In genomic region chr5:172403822-172404221, GRCh38 we compare ENCODE assay signal across 18 cellular contexts. TPM values are rescaled to one million over a fixed set of nuclear protein-coding genes. Genes with fewer than 3 reads are reported as not detected.
DNase-seq lines count a peak whose midpoint lies in the region; ATAC-seq, FAIRE-seq and TF ChIP-seq lines count a peak whose summit lies in the region.
"Had no signal": no experiment of that assay in that cellular context is flagged by ENCODE, and none has a peak within 500 bp of the region (broad histone marks: within the 10 kb centered on the region; RNA-seq: fewer than 3 reads in every experiment).

No MANE protein-coding gene starts in this region.

- no peaks in the 10 kb centered on the region for H3K9me3 ChIP-seq in astrocyte (ENCODE audit: insufficient read depth, low read depth, low read length)
- H3K9me3 ChIP-seq in right cardiac atrium (ENCODE audit: control insufficient read depth, low read length), result no peaks in the 10 kb centered on the region
- H3K9me3 ChIP-seq in trophoblast cell (ENCODE audit: insufficient read depth, low read depth, low read length), result peaks cover 2% of the 10 kb centered on the region
- H3K9me3 ChIP-seq in T-helper 17 cell (ENCODE audit: control insufficient read depth, low read length, poor library complexity, severe bottlenecking), result no peaks in the 10 kb centered on the region
- no peaks in the 10 kb centered on the region for H3K9me3 ChIP-seq in SJCRH30 (replicated peaks)
- H3K9me3 ChIP-seq: spleen had no signal

- peaks cover 3% of the 10 kb centered on the region for H3K79me2 ChIP-seq in astrocyte (ENCODE audit: insufficient read depth, low read length)
- H3K79me2 ChIP-seq in trophoblast cell (ENCODE audit: control insufficient read depth, insufficient read depth, low read length, poor library complexity), result peaks cover 4% of the 10 kb centered on the region

- H2AK5ac ChIP-seq in trophoblast cell (ENCODE audit: low read length), result peak overlapping the region; percentile 48

- no peak overlapping the region for H2BK120ac ChIP-seq in trophoblast cell (ENCODE audit: insufficient read depth, low read length, poor library complexity)

- H3K9me3 Mint-ChIP-seq in astrocyte (ENCODE audit: unreplicated experiment) (no peaks in the 10 kb centered on the region), type B pancreatic cell (peaks cover under 1% of the 10 kb centered on the region)
- H3K9me3 Mint-ChIP-seq: HFFc6 had no signal

- no peak overlapping the region for H4K8ac ChIP-seq in trophoblast cell (ENCODE audit: low read depth, low read length)

- H3K4me2 ChIP-seq in astrocyte (ENCODE audit: low read length) (no peak overlapping the region), trophoblast cell (ENCODE audit: low read length) (no peak overlapping the region)

- no peak for TF ChIP-seq CTCF in astrocyte (IDR thresholded peaks at IDR 0.05; ENCODE audit: insufficient read depth, low read depth, low read length)
- TF ChIP-seq CTCF in type B pancreatic cell (conservative IDR thresholded peaks at IDR 0.05), result no peak

- FAIRE-seq in astrocyte (lab: Jason Lieb, UNC), result no peak
- no peak for FAIRE-seq in GM12891 (lab: Jason Lieb, UNC)
- FAIRE-seq: endothelial cell of umbilical vein, HTR-8/SVneo had no signal

- no peak overlapping the region for H2AFZ ChIP-seq in astrocyte (ENCODE audit: low read depth, low read length)
- H2AFZ ChIP-seq in trophoblast cell (ENCODE audit: insufficient read depth, low read length, poor library complexity), result no peak overlapping the region

- peaks cover 23% of the 10 kb centered on the region for H3K4me1 Mint-ChIP-seq in astrocyte (ENCODE audit: low read depth, unreplicated experiment)
- peaks cover 17% of the 10 kb centered on the region for H3K4me1 Mint-ChIP-seq in type B pancreatic cell (ENCODE audit: unreplicated experiment)
- H3K4me1 Mint-ChIP-seq in T-helper 17 cell, result no peaks in the 10 kb centered on the region

- peaks cover 5% of the 10 kb centered on the region for H3K79me1 ChIP-seq in trophoblast cell (ENCODE audit: low read length)

- TF ChIP-seq POLR2A in GM12891 (IDR thresholded peaks at IDR 0.05; ENCODE audit: low read depth, low read length), result no peak

- no peak overlapping the region for H2BK5ac ChIP-seq in trophoblast cell (ENCODE audit: low read depth, low read length, poor library complexity)

- H3K4me1 ChIP-seq in astrocyte (ENCODE audit: insufficient read depth, low read length) (peaks cover 34% of the 10 kb centered on the region), right cardiac atrium (ENCODE audit: control insufficient read depth, insufficient read depth, low read length) (peaks cover 11% of the 10 kb centered on the region), trophoblast cell (ENCODE audit: control insufficient read depth in 1 of 2, insufficient read depth in 2 of 2, low read length in 2 of 2) (peaks cover 12 to 20% of the 10 kb centered on the region in 2 experiments), SJCRH30 (peaks cover 18% of the 10 kb centered on the region)

- 55% methylated on average over 7 of the region's 7 CpGs for WGBS in right cardiac atrium
- no CpG with 5 or more reads among the region's 7 CpGs for WGBS in trophoblast cell (ENCODE audit: extremely low coverage, insufficient coverage, insufficient read length)

- ATAC-seq in right cardiac atrium (peak; percentile 47 to 81), T-helper 17 cell (no peak)
- ATAC-seq: left colon had no signal

- H3K27me3 ChIP-seq in astrocyte (ENCODE audit: insufficient read depth, low read length) (no peaks in the 10 kb centered on the region), right cardiac atrium (ENCODE audit: control insufficient read depth, insufficient read depth) (no peaks in the 10 kb centered on the region), trophoblast cell (ENCODE audit: insufficient read depth, low read length) (no peaks in the 10 kb centered on the region), SJCRH30 (no peaks in the 10 kb centered on the region)
- H3K27me3 ChIP-seq: cardiac muscle cell had no signal

- DNase-seq in astrocyte (ENCODE audit: low read depth) (no peak), right cardiac atrium (peak; percentile 57 to 82 (median 79)), trophoblast cell (no peak), type B pancreatic cell (ENCODE audit: extremely low spot score, unreplicated experiment) (no peak), T-helper 17 cell (no peak), SJCRH30 (no peak), GM12891 (ENCODE audit: insufficient read length, low spot score) (no peak)
- DNase-seq in central memory CD4-positive, alpha-beta T cell, result no peak
- DNase-seq: activated naive CD4-positive, alpha-beta T cell; DMS79 treated with DMSO at 0.1 percent for 48 hours; HFFc6; NCI-H2171; spleen; WERI-Rb-1 had no signal

- H4K12ac ChIP-seq in trophoblast cell (ENCODE audit: low read depth, low read length), result no peak overlapping the region

- H3K27ac ChIP-seq in astrocyte (ENCODE audit: low read depth, low read length), result no peak overlapping the region
- H3K27ac ChIP-seq in right cardiac atrium (ENCODE audit: low read length), result peak overlapping the region; percentile 33
- no peak overlapping the region for H3K27ac ChIP-seq in trophoblast cell (ENCODE audit: low read depth, low read length)
- H3K27ac ChIP-seq in SJCRH30, result no peak overlapping the region
- H3K27ac ChIP-seq: WERI-Rb-1 had no signal

- H3K4me3 ChIP-seq in astrocyte (ENCODE audit: insufficient read depth, low read depth, low read length) (no peak overlapping the region), right cardiac atrium (ENCODE audit: low read length) (no peak overlapping the region), trophoblast cell (ENCODE audit: low read depth, low read length) (no peak overlapping the region), SJCRH30 (no peak overlapping the region)
- H3K4me3 ChIP-seq: cardiac muscle cell, spleen had no signal

- H3K18ac ChIP-seq in trophoblast cell (ENCODE audit: low read length), result no peak overlapping the region

- H3K36me3 ChIP-seq in astrocyte (ENCODE audit: insufficient read depth, low read length) (peaks cover 22% of the 10 kb centered on the region), trophoblast cell (ENCODE audit: control insufficient read depth in 1 of 2, insufficient read depth in 2 of 2, low read length in 2 of 2) (peaks cover 23 to 32% of the 10 kb centered on the region in 2 experiments), SJCRH30 (peaks cover 14% of the 10 kb centered on the region)
- H3K36me3 ChIP-seq: WERI-Rb-1 had no signal

- peak overlapping the region; percentile 57 for H2BK12ac ChIP-seq in trophoblast cell (ENCODE audit: low read length)

- peaks cover 57% of the 10 kb centered on the region for H4K20me1 ChIP-seq in astrocyte (ENCODE audit: insufficient read depth, low read length)

- H4K91ac ChIP-seq in trophoblast cell (ENCODE audit: low read depth, low read length), result peak overlapping the region; percentile 46

- peaks cover 36% of the 10 kb centered on the region for H3K36me3 Mint-ChIP-seq in astrocyte (ENCODE audit: low read depth, unreplicated experiment)
- peaks cover 39% of the 10 kb centered on the region for H3K36me3 Mint-ChIP-seq in type B pancreatic cell
- H3K36me3 Mint-ChIP-seq in T-helper 17 cell (ENCODE audit: low read depth), result peaks cover 2% of the 10 kb centered on the region

- no peak overlapping the region for H3K23ac ChIP-seq in trophoblast cell (ENCODE audit: low read length)

- H3K4ac ChIP-seq in trophoblast cell (ENCODE audit: low read depth, low read length), result no peak overlapping the region

- H3K4me3 Mint-ChIP-seq in astrocyte (ENCODE audit: unreplicated experiment) (no peak overlapping the region), type B pancreatic cell (no peak overlapping the region), T-helper 17 cell (no peak overlapping the region)
- H3K4me3 Mint-ChIP-seq: HFFc6 had no signal

- no peaks in the 10 kb centered on the region for H3K27me3 Mint-ChIP-seq in astrocyte (ENCODE audit: low read depth, unreplicated experiment)
- H3K27me3 Mint-ChIP-seq in type B pancreatic cell, result no peaks in the 10 kb centered on the region
- peaks cover 61% of the 10 kb centered on the region for H3K27me3 Mint-ChIP-seq in T-helper 17 cell

- H3K9ac ChIP-seq in astrocyte (ENCODE audit: low read length) (peak overlapping the region; percentile 52), trophoblast cell (ENCODE audit: low read length) (no peak overlapping the region)

- peak overlapping the region; percentile 75 for H3K14ac ChIP-seq in trophoblast cell (ENCODE audit: low read length)

- no peak overlapping the region for H3K27ac Mint-ChIP-seq in astrocyte (ENCODE audit: unreplicated experiment)
- H3K27ac Mint-ChIP-seq in type B pancreatic cell, result peak overlapping the region; percentile 74
- H3K27ac Mint-ChIP-seq in T-helper 17 cell, result no peak overlapping the region
- H3K27ac Mint-ChIP-seq: HFFc6 had no signal

- intact Hi-C loops in right cardiac atrium (cut with DNase I), result no loop called here

TF ChIP-seq in GM12891, 5 proteins besides CTCF, POLR2A, EP300 and RAD21:
- TF ChIP-seq PAX5 (IDR thresholded peaks at IDR 0.05; ENCODE audit: insufficient read depth, low read length, severe bottlenecking), result no peak
- no peak for TF ChIP-seq POLR2AphosphoS5 (IDR thresholded peaks at IDR 0.05; ENCODE audit: low read depth, low read length)
- no peak for TF ChIP-seq POU2F2 (IDR thresholded peaks at IDR 0.05; ENCODE audit: low read depth, low read length)
- TF ChIP-seq TAF1 (IDR thresholded peaks at IDR 0.05; ENCODE audit: low read depth, low read length), result no peak
- no peak for TF ChIP-seq SPI1 (IDR thresholded peaks at IDR 0.05; ENCODE audit: low read depth, low read length)
TF ChIP-seq in GM12891: peak in this region for 0.

RNA-seq across cellular contexts. Expression of gene SH3PXD2B, which starts 50.5 kb away (rescaled TPM):
- total RNA-seq in astrocyte (66.0 and 70.4 TPM in 2 replicates), right cardiac atrium (10 to 100 TPM in 1 of 4 donors, 1 to 10 TPM in 3; 5.1 to 18.0 (median 9.1) TPM), type B pancreatic cell (ENCODE audit: low replicate concordance) (38.4 and 52.3 TPM in 2 replicates), T-helper 17 cell (under 1 TPM; 0.12 to 0.21 TPM)
- polyA plus RNA-seq in right cardiac atrium, result 2.2 TPM
- polyA plus RNA-seq in trophoblast cell (2013), result 40.1 and 41.6 TPM in 2 replicates
- 16.4 and 16.9 TPM in 2 replicates for total RNA-seq in SJCRH30 (2014; rRNA removed; shearing (Covaris generic))
- 0.06 TPM for polyA plus RNA-seq in GM12891 (2012; ENCODE audit: low read depth, missing spikeins)

Comparison
In these comparisons a context has a peak if more than half of its experiments do, and no peak if none do; other contexts are left out.
1. DNase-seq: peak in right cardiac atrium (3 of 3); none in astrocyte (single experiment), trophoblast cell (0 of 2), type B pancreatic cell (single experiment), T-helper 17 cell (0 of 3), SJCRH30 (0 of 2), GM12891 (single experiment) and central memory CD4-positive, alpha-beta T cell (single experiment).
2. RNA of gene SH3PXD2B, which starts 50.5 kb away (total RNA-seq): 66.0 to 70.4 TPM in astrocyte, 38.4 to 52.3 TPM in type B pancreatic cell, 16.4 to 16.9 TPM in SJCRH30 and 5.1 to 18.0 TPM in right cardiac atrium; 0.12 to 0.21 TPM in T-helper 17 cell; every median in the first group is over 4 times any median in the second.